1 cellular context compared by ENCODE assay signal in the genomic region with DNA sequence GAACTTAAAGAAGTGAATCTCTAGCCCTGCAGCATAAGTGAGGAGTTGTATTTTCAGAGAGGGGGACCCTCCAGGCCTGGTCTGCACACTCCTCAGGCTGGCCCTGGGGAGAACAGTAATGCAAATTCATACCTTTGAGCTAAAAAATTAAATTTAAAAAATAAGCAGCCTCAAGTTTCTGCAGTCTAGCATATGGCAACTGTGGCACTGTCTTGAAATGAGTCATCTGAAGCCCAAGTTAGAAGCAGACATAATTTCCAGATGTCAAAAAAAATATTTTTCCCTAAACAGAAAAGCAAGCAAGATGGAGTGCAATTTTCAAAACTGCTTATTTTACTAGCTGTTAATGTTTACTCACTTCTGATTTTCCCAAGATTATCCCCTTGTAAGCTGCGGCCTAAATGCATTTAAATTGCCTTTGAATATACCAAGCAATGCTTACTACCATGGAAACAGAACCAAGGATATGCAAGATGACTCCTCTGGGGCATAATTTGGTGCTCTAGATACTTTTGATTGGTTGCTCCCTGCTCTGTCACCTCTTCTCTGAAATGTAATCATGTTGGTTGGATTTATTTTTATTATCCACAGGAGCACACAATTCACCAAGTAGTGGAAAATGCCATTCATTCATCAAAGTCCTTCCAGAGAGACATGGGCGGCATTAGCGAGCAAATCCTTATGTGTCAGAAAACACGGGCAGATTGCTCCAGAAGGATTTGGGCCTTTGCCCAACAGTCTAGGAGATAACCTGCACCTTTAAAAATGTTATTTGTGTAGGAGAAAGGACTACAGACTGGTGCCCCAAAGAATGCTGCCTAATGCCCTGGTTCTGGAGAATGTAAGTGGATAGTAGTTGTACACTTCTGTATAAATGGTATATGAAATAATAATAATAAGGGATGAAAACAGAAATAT.
TF ChIP-seq lines count a peak whose summit lies in the region.

No MANE protein-coding gene starts in this region.

TF ChIP-seq in GM12878, 131 proteins besides CTCF, POLR2A, EP300 and RAD21 (continues in another document):
- TF ChIP-seq, protein P1, sequence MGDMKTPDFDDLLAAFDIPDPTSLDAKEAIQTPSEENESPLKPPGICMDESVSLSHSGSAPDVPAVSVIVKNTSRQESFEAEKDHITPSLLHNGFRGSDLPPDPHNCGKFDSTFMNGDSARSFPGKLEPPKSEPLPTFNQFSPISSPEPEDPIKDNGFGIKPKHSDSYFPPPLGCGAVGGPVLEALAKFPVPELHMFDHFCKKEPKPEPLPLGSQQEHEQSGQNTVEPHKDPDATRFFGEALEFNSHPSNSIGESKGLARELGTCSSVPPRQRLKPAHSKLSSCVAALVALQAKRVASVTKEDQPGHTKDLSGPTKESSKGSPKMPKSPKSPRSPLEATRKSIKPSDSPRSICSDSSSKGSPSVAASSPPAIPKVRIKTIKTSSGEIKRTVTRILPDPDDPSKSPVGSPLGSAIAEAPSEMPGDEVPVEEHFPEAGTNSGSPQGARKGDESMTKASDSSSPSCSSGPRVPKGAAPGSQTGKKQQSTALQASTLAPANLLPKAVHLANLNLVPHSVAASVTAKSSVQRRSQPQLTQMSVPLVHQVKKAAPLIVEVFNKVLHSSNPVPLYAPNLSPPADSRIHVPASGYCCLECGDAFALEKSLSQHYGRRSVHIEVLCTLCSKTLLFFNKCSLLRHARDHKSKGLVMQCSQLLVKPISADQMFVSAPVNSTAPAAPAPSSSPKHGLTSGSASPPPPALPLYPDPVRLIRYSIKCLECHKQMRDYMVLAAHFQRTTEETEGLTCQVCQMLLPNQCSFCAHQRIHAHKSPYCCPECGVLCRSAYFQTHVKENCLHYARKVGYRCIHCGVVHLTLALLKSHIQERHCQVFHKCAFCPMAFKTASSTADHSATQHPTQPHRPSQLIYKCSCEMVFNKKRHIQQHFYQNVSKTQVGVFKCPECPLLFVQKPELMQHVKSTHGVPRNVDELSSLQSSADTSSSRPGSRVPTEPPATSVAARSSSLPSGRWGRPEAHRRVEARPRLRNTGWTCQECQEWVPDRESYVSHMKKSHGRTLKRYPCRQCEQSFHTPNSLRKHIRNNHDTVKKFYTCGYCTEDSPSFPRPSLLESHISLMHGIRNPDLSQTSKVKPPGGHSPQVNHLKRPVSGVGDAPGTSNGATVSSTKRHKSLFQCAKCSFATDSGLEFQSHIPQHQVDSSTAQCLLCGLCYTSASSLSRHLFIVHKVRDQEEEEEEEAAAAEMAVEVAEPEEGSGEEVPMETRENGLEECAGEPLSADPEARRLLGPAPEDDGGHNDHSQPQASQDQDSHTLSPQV (IDR thresholded peaks at IDR 0.05) = no peak
- TF ChIP-seq, protein P2, sequence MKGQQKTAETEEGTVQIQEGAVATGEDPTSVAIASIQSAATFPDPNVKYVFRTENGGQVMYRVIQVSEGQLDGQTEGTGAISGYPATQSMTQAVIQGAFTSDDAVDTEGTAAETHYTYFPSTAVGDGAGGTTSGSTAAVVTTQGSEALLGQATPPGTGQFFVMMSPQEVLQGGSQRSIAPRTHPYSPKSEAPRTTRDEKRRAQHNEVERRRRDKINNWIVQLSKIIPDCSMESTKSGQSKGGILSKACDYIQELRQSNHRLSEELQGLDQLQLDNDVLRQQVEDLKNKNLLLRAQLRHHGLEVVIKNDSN (IDR thresholded peaks at IDR 0.05; ENCODE audit: borderline replicate concordance, extremely low read length, insufficient read depth, low read depth, low read length) = no peak
- TF ChIP-seq, protein P3, sequence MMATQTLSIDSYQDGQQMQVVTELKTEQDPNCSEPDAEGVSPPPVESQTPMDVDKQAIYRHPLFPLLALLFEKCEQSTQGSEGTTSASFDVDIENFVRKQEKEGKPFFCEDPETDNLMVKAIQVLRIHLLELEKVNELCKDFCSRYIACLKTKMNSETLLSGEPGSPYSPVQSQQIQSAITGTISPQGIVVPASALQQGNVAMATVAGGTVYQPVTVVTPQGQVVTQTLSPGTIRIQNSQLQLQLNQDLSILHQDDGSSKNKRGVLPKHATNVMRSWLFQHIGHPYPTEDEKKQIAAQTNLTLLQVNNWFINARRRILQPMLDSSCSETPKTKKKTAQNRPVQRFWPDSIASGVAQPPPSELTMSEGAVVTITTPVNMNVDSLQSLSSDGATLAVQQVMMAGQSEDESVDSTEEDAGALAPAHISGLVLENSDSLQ (IDR thresholded peaks at IDR 0.05) = no peak
- TF ChIP-seq TCF12 (IDR thresholded peaks at IDR 0.05; ENCODE audit: low read depth, low read length) (no peak), ZSCAN29 (IDR thresholded peaks at IDR 0.05) (no peak), WRNIP1 (IDR thresholded peaks at IDR 0.05; ENCODE audit: borderline replicate concordance, low read depth, low read length) (no peak), LARP7 (IDR thresholded peaks at IDR 0.05) (no peak), NR2F1 (conservative IDR thresholded peaks at IDR 0.05) (no peak), ZNF622 (IDR thresholded peaks at IDR 0.05) (no peak), NR2C2 (IDR thresholded peaks at IDR 0.05; ENCODE audit: borderline replicate concordance, control insufficient read depth, insufficient read length, low read depth) (no peak), RCOR1 (conservative IDR thresholded peaks at IDR 0.05; ENCODE audit: low read depth, low read length) (no peak), IKZF1 (conservative IDR thresholded peaks at IDR 0.05) (no peak), JUND (IDR thresholded peaks at IDR 0.05; ENCODE audit: low read depth, low read length) (0 out of 2 replicates have a peak, but pooled peaks have one; percentile 57), SREBF1 (IDR thresholded peaks at IDR 0.05; ENCODE audit: low read length) (no peak), RUNX3 (IDR thresholded peaks at IDR 0.05; ENCODE audit: low read length) (peak; percentile 7; the same call in 1 of the 2 replicates), CEBPB (IDR thresholded peaks at IDR 0.05; ENCODE audit: borderline replicate concordance in 1 of 2, low read depth in 2 of 2, low read length in 2 of 2) (no peak), CREM (IDR thresholded peaks at IDR 0.05; ENCODE audit: low read depth) (no peak), MEF2A (IDR thresholded peaks at IDR 0.05; ENCODE audit: insufficient read depth, low read depth, low read length) (0 out of 2 replicates have a peak, but pooled peaks have one; percentile 28), JUNB (IDR thresholded peaks at IDR 0.05) (peak; percentile 84), ATF7 (IDR thresholded peaks at IDR 0.05; ENCODE audit: low read depth) (no peak), ZNF274 (IDR thresholded peaks at IDR 0.05; ENCODE audit: insufficient read depth, insufficient read length) (no peak), MEF2B (IDR thresholded peaks at IDR 0.05; ENCODE audit: partially characterized antibody, poor library complexity, severe bottlenecking) (peak; percentile 41), ZZZ3 (IDR thresholded peaks at IDR 0.05; ENCODE audit: control insufficient read depth, insufficient read length, low read depth) (no peak), EGR1 (IDR thresholded peaks at IDR 0.05; ENCODE audit: borderline replicate concordance in 1 of 2, low read depth in 2 of 2, low read length in 2 of 2) (no peak), BACH1 (IDR thresholded peaks at IDR 0.05; ENCODE audit: borderline replicate concordance) (no peak), SP1 (IDR thresholded peaks at IDR 0.05; ENCODE audit: low read depth, low read length) (no peak)
- TF ChIP-seq, protein P4, sequence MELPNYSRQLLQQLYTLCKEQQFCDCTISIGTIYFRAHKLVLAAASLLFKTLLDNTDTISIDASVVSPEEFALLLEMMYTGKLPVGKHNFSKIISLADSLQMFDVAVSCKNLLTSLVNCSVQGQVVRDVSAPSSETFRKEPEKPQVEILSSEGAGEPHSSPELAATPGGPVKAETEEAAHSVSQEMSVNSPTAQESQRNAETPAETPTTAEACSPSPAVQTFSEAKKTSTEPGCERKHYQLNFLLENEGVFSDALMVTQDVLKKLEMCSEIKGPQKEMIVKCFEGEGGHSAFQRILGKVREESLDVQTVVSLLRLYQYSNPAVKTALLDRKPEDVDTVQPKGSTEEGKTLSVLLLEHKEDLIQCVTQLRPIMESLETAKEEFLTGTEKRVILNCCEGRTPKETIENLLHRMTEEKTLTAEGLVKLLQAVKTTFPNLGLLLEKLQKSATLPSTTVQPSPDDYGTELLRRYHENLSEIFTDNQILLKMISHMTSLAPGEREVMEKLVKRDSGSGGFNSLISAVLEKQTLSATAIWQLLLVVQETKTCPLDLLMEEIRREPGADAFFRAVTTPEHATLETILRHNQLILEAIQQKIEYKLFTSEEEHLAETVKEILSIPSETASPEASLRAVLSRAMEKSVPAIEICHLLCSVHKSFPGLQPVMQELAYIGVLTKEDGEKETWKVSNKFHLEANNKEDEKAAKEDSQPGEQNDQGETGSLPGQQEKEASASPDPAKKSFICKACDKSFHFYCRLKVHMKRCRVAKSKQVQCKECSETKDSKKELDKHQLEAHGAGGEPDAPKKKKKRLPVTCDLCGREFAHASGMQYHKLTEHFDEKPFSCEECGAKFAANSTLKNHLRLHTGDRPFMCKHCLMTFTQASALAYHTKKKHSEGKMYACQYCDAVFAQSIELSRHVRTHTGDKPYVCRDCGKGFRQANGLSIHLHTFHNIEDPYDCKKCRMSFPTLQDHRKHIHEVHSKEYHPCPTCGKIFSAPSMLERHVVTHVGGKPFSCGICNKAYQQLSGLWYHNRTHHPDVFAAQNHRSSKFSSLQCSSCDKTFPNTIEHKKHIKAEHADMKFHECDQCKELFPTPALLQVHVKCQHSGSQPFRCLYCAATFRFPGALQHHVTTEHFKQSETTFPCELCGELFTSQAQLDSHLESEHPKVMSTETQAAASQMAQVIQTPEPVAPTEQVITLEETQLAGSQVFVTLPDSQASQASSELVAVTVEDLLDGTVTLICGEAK (IDR thresholded peaks at IDR 0.05; ENCODE audit: borderline replicate concordance) = no peak
- TF ChIP-seq, protein P5, sequence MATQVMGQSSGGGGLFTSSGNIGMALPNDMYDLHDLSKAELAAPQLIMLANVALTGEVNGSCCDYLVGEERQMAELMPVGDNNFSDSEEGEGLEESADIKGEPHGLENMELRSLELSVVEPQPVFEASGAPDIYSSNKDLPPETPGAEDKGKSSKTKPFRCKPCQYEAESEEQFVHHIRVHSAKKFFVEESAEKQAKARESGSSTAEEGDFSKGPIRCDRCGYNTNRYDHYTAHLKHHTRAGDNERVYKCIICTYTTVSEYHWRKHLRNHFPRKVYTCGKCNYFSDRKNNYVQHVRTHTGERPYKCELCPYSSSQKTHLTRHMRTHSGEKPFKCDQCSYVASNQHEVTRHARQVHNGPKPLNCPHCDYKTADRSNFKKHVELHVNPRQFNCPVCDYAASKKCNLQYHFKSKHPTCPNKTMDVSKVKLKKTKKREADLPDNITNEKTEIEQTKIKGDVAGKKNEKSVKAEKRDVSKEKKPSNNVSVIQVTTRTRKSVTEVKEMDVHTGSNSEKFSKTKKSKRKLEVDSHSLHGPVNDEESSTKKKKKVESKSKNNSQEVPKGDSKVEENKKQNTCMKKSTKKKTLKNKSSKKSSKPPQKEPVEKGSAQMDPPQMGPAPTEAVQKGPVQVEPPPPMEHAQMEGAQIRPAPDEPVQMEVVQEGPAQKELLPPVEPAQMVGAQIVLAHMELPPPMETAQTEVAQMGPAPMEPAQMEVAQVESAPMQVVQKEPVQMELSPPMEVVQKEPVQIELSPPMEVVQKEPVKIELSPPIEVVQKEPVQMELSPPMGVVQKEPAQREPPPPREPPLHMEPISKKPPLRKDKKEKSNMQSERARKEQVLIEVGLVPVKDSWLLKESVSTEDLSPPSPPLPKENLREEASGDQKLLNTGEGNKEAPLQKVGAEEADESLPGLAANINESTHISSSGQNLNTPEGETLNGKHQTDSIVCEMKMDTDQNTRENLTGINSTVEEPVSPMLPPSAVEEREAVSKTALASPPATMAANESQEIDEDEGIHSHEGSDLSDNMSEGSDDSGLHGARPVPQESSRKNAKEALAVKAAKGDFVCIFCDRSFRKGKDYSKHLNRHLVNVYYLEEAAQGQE (IDR thresholded peaks at IDR 0.05; ENCODE audit: low read depth, low read length) = no peak
- TF ChIP-seq, protein P6, sequence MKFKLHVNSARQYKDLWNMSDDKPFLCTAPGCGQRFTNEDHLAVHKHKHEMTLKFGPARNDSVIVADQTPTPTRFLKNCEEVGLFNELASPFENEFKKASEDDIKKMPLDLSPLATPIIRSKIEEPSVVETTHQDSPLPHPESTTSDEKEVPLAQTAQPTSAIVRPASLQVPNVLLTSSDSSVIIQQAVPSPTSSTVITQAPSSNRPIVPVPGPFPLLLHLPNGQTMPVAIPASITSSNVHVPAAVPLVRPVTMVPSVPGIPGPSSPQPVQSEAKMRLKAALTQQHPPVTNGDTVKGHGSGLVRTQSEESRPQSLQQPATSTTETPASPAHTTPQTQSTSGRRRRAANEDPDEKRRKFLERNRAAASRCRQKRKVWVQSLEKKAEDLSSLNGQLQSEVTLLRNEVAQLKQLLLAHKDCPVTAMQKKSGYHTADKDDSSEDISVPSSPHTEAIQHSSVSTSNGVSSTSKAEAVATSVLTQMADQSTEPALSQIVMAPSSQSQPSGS (IDR thresholded peaks at IDR 0.05; ENCODE audit: low read length) = no peak
- TF ChIP-seq, protein P7, sequence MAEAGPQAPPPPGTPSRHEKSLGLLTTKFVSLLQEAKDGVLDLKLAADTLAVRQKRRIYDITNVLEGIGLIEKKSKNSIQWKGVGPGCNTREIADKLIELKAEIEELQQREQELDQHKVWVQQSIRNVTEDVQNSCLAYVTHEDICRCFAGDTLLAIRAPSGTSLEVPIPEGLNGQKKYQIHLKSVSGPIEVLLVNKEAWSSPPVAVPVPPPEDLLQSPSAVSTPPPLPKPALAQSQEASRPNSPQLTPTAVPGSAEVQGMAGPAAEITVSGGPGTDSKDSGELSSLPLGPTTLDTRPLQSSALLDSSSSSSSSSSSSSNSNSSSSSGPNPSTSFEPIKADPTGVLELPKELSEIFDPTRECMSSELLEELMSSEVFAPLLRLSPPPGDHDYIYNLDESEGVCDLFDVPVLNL (IDR thresholded peaks at IDR 0.05; ENCODE audit: low read depth, low read length) = no peak
- TF ChIP-seq, protein P8, sequence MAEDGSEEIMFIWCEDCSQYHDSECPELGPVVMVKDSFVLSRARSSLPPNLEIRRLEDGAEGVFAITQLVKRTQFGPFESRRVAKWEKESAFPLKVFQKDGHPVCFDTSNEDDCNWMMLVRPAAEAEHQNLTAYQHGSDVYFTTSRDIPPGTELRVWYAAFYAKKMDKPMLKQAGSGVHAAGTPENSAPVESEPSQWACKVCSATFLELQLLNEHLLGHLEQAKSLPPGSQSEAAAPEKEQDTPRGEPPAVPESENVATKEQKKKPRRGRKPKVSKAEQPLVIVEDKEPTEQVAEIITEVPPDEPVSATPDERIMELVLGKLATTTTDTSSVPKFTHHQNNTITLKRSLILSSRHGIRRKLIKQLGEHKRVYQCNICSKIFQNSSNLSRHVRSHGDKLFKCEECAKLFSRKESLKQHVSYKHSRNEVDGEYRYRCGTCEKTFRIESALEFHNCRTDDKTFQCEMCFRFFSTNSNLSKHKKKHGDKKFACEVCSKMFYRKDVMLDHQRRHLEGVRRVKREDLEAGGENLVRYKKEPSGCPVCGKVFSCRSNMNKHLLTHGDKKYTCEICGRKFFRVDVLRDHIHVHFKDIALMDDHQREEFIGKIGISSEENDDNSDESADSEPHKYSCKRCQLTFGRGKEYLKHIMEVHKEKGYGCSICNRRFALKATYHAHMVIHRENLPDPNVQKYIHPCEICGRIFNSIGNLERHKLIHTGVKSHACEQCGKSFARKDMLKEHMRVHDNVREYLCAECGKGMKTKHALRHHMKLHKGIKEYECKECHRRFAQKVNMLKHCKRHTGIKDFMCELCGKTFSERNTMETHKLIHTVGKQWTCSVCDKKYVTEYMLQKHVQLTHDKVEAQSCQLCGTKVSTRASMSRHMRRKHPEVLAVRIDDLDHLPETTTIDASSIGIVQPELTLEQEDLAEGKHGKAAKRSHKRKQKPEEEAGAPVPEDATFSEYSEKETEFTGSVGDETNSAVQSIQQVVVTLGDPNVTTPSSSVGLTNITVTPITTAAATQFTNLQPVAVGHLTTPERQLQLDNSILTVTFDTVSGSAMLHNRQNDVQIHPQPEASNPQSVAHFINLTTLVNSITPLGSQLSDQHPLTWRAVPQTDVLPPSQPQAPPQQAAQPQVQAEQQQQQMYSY (CRISPR knock-in tag; IDR thresholded peaks at IDR 0.05) = no peak
